Comparison of ENCODE assay signal across 1 cellular context in the genomic region with DNA sequence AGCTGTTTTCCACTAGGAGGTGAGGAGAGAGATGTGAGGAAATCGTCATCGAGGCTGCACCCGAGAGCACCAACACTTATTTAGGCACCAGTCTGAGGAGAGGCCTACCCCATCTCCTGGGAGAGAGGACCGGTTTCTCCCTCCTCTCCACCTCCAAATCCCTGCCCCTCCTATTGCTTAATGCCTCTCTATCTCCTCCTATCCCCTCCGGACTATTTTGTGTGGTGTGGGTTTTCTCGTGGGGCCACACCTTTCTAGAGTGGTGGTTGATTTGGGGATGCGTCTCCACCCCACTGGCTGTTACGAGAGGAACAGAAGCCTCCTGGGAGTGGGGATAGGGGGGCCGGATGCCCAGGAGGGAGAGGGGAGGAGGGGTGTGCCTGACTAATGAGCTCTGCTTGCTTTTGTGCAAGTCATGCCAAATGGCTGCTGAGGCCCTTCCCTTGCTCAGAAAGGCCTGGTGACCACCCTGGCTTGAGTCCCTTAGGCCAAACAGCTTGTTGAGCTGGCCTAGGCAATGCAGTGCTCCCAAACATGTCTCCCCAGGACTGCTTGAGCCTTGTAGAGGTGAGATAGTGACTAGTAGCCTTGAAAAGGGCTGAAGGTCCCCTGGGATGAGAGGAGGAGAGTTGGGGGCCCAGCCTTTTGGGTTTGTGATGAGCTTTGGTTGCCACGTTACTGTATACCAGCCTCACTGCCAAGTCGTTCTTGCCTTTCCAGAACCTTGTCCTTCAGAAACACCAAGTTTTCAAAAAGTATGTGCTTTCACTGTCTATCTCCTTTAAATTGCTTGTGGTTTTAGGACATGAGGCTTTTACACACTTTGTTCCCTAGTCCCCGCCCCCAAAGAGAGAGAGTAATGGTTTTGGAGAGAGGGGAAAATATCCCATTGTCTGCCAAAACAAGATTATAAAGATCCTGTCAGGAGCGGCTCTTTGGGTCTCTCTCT.
TF ChIP-seq lines count a peak whose summit lies in the region.

No MANE protein-coding gene starts in this region.

TF ChIP-seq in HCT116, 20 proteins besides CTCF, POLR2A, EP300 and RAD21 (continued from another document):
- TF ChIP-seq, protein P1, sequence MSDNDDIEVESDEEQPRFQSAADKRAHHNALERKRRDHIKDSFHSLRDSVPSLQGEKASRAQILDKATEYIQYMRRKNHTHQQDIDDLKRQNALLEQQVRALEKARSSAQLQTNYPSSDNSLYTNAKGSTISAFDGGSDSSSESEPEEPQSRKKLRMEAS (IDR thresholded peaks at IDR 0.05): 0 out of 2 replicates have a peak, but pooled peaks have one; percentile 5
- peak; percentile 27 for TF ChIP-seq POLR2AphosphoS5 (IDR thresholded peaks at IDR 0.05; ENCODE audit: low read depth, low read length)
